ENCODE assay signal across 38 cellular contexts in genomic region chr16:26860506-26860905, GRCh38.
"Had no signal": no experiment of that assay in that cellular context is flagged by ENCODE, and none has a peak within 500 bp of the region (broad histone marks: within the 10 kb centered on the region; RNA-seq: fewer than 3 reads in every experiment).

No MANE protein-coding gene starts in this region.

- H3K27ac ChIP-seq: adrenal gland, ascending aorta, body of pancreas, brain microvascular endothelial cell, breast epithelium, cardiac muscle cell had no signal

- H3K27me3 ChIP-seq: adrenal gland, ascending aorta, body of pancreas, brain microvascular endothelial cell, breast epithelium, cardiac muscle cell had no signal

- H3K36me3 ChIP-seq: adrenal gland, ascending aorta, brain microvascular endothelial cell, breast epithelium, cardiac muscle cell had no signal

- H3K4me3 Mint-ChIP-seq: activated naive CD4-positive, alpha-beta T cell treated with anti-CD3 and anti-CD28 coated beads for 36 hours; activated naive CD4-positive, alpha-beta T cell treated with anti-CD3 and anti-CD28 coated beads, Interleukin-2, amount 10 ng/mL, durations not matched to agents 7 days and 5 days; activated naive CD4-positive, alpha-beta T cell treated with anti-CD3 and anti-CD28 coated beads, Interleukin-2, amount 50 U/mL, for 24 hours; activated naive CD8-positive, alpha-beta T cell; activated naive CD8-positive, alpha-beta T cell treated with anti-CD3 and anti-CD28 coated beads for 36 hours; activated naive CD8-positive, alpha-beta T cell treated with anti-CD3 and anti-CD28 coated beads, Interleukin-2, amount 10 ng/mL, durations not matched to agents 7 days and 5 days; activated naive CD8-positive, alpha-beta T cell treated with anti-CD3 and anti-CD28 coated beads, Interleukin-2, amount 50 U/mL, for 24 hours; activated T-cell treated with anti-CD3 and anti-CD28 coated beads, Interleukin-2, amount 50 U/mL, for 24 hours; activated T-cell treated with anti-CD3 and anti-CD28 coated beads, Interleukin-2, amount 50 U/mL, for 4 hours; activated T-cell treated with anti-CD3 and anti-CD28 coated beads, Interleukin-2, amount 50 U/mL, for 72 hours; activated T-helper 1 cell treated with anti-CD3 and anti-CD28 coated beads, Interleukin-12 subunit alpha, Interleukin-12 subunit beta, Interleukin-2, Interleukin-4 antibody, amounts not matched to agents 30 ng/mL and 10 ng/mL and 1 ng/mL, durations not matched to agents 14 hours and 24 hours and 36 hours; activated T-helper 17 cell treated with anti-CD3 and anti-CD28 coated beads, Interleukin-2, amount 50 U/mL, for 72 hours; brain; central memory CD8-positive, alpha-beta T cell had no signal

- H3K9me3 ChIP-seq: adrenal gland, ascending aorta had no signal

- ATAC-seq: activated naive CD4-positive, alpha-beta T cell treated with anti-CD3 and anti-CD28 coated beads, Interleukin-2, amount 50 U/mL, for 72 hours; activated naive CD8-positive, alpha-beta T cell treated with anti-CD3 and anti-CD28 coated beads, Interleukin-2, amount 50 U/mL, for 24 hours; activated T-cell treated with anti-CD3 and anti-CD28 coated beads, Interleukin-2, amount 50 U/mL, for 4 hours; activated T-cell treated with anti-CD3 and anti-CD28 coated beads, Interleukin-2, amount 50 U/mL, for 72 hours; activated T-helper 17 cell treated with anti-CD3 and anti-CD28 coated beads, Interleukin-2, amount 50 U/mL, for 72 hours; body of pancreas had no signal

- H3K27ac Mint-ChIP-seq: activated naive CD4-positive, alpha-beta T cell treated with anti-CD3 and anti-CD28 coated beads for 36 hours; activated naive CD4-positive, alpha-beta T cell treated with anti-CD3 and anti-CD28 coated beads, Interleukin-2, amount 10 ng/mL, durations not matched to agents 7 days and 5 days; activated naive CD4-positive, alpha-beta T cell treated with anti-CD3 and anti-CD28 coated beads, Interleukin-2, amount 50 U/mL, for 24 hours; activated naive CD4-positive, alpha-beta T cell treated with anti-CD3 and anti-CD28 coated beads, Interleukin-2, amount 50 U/mL, for 72 hours; activated naive CD8-positive, alpha-beta T cell; activated naive CD8-positive, alpha-beta T cell treated with anti-CD3 and anti-CD28 coated beads for 36 hours; activated naive CD8-positive, alpha-beta T cell treated with anti-CD3 and anti-CD28 coated beads, Interleukin-2, amount 10 ng/mL, durations not matched to agents 7 days and 5 days; activated naive CD8-positive, alpha-beta T cell treated with anti-CD3 and anti-CD28 coated beads, Interleukin-2, amount 50 U/mL, for 24 hours; activated T-cell treated with anti-CD3 and anti-CD28 coated beads, Interleukin-2, amount 50 U/mL, for 24 hours; activated T-cell treated with anti-CD3 and anti-CD28 coated beads, Interleukin-2, amount 50 U/mL, for 72 hours; activated T-helper 1 cell treated with anti-CD3 and anti-CD28 coated beads, Interleukin-12 subunit alpha, Interleukin-12 subunit beta, Interleukin-2, Interleukin-4 antibody, amounts not matched to agents 30 ng/mL and 10 ng/mL and 1 ng/mL, durations not matched to agents 14 hours and 24 hours and 36 hours; activated T-helper 17 cell treated with anti-CD3 and anti-CD28 coated beads, Interleukin-2, amount 50 U/mL, for 72 hours; activated T-helper 2 cell treated with anti-CD3 and anti-CD28 coated beads, Interferon-gamma antibody, Interleukin-2, Interleukin-4, amounts not matched to agents 10 μg/mL and 5 μg/mL and 100 μg/mL, durations not matched to agents 14 hours and 24 hours and 36 hours; brain had no signal

- H3K27me3 Mint-ChIP-seq: activated naive CD4-positive, alpha-beta T cell treated with anti-CD3 and anti-CD28 coated beads, Interleukin-2, amount 10 ng/mL, durations not matched to agents 7 days and 5 days; activated naive CD8-positive, alpha-beta T cell treated with anti-CD3 and anti-CD28 coated beads, Interleukin-2, amount 10 ng/mL, durations not matched to agents 7 days and 5 days had no signal

- DNase-seq: activated effector memory CD4-positive, alpha-beta T cell treated with anti-CD3 and anti-CD28 coated beads, Interleukin-2, amount 50 U/mL, for 16 hours; activated effector memory CD4-positive, alpha-beta T cell treated with Interleukin-2 at 50 U/mL for 16 hours; activated gamma-delta T cell; activated gamma-delta T cell treated with Interleukin-2 at 50 U/mL for 16 hours; activated naive CD4-positive, alpha-beta T cell; activated naive CD4-positive, alpha-beta T cell treated with anti-CD3 and anti-CD28 coated beads for 36 hours; activated naive CD4-positive, alpha-beta T cell treated with anti-CD3 and anti-CD28 coated beads, Interleukin-2, amount 10 ng/mL, durations not matched to agents 7 days and 5 days; activated naive CD4-positive, alpha-beta T cell treated with anti-CD3 and anti-CD28 coated beads, Interleukin-2, amount 50 U/mL, for 16 hours; activated naive CD4-positive, alpha-beta T cell treated with Interleukin-2 at 50 U/mL for 16 hours; activated naive CD8-positive, alpha-beta T cell treated with anti-CD3 and anti-CD28 coated beads for 36 hours; activated naive CD8-positive, alpha-beta T cell treated with anti-CD3 and anti-CD28 coated beads, Interleukin-2, amount 10 ng/mL, durations not matched to agents 7 days and 5 days; activated naive CD8-positive, alpha-beta T cell treated with anti-CD3 and anti-CD28 coated beads, Interleukin-2, amount 50 U/mL, for 24 hours; activated T-cell treated with anti-CD3 and anti-CD28 coated beads, Interleukin-2, amount 50 U/mL, for 1 hour; activated T-cell treated with anti-CD3 and anti-CD28 coated beads, Interleukin-2, amount 50 U/mL, for 24 hours; activated T-cell treated with anti-CD3 and anti-CD28 coated beads, Interleukin-2, amount 50 U/mL, for 4 hours; activated T-cell treated with anti-CD3 and anti-CD28 coated beads, Interleukin-2, amount 50 U/mL, for 48 hours; activated T-cell treated with anti-CD3 and anti-CD28 coated beads, Interleukin-2, amount 50 U/mL, for 72 hours; adrenal gland; amniotic stem cell; amygdala; anterior cingulate cortex; aorta; body of pancreas; brain microvascular endothelial cell; caudate nucleus; central memory CD4-positive, alpha-beta T cell; cerebellar nuclear complex had no signal

- H3K36me3 Mint-ChIP-seq: activated naive CD4-positive, alpha-beta T cell treated with anti-CD3 and anti-CD28 coated beads, Interleukin-2, amount 10 ng/mL, durations not matched to agents 7 days and 5 days; activated naive CD8-positive, alpha-beta T cell; activated naive CD8-positive, alpha-beta T cell treated with anti-CD3 and anti-CD28 coated beads, Interleukin-2, amount 10 ng/mL, durations not matched to agents 7 days and 5 days; brain had no signal

- H3K4me1 Mint-ChIP-seq: activated naive CD4-positive, alpha-beta T cell treated with anti-CD3 and anti-CD28 coated beads, Interleukin-2, amount 10 ng/mL, durations not matched to agents 7 days and 5 days; activated naive CD4-positive, alpha-beta T cell treated with anti-CD3 and anti-CD28 coated beads, Interleukin-2, amount 50 U/mL, for 24 hours; activated naive CD8-positive, alpha-beta T cell treated with anti-CD3 and anti-CD28 coated beads for 36 hours; activated naive CD8-positive, alpha-beta T cell treated with anti-CD3 and anti-CD28 coated beads, Interleukin-2, amount 10 ng/mL, durations not matched to agents 7 days and 5 days; activated naive CD8-positive, alpha-beta T cell treated with anti-CD3 and anti-CD28 coated beads, Interleukin-2, amount 50 U/mL, for 24 hours; activated T-helper 17 cell treated with anti-CD3 and anti-CD28 coated beads, Interleukin-2, amount 50 U/mL, for 72 hours; brain; central memory CD8-positive, alpha-beta T cell had no signal

- H3K4me1 ChIP-seq: adrenal gland, ascending aorta, body of pancreas, breast epithelium had no signal

- H3K4me3 ChIP-seq: adrenal gland, ascending aorta, body of pancreas, breast epithelium, cardiac muscle cell had no signal
